Comparison of ENCODE assay signal across 15 cellular contexts in genomic region chr7:56538541-56539429, GRCh38.
"Had no signal": no experiment of that assay in that cellular context is flagged by ENCODE, and none has a peak within 500 bp of the region (broad histone marks: within the 10 kb centered on the region; RNA-seq: fewer than 3 reads in every experiment).

No MANE protein-coding gene starts in this region.

- H3K9me3 ChIP-seq: thyroid gland had no signal

- H3K36me3 ChIP-seq: heart left ventricle, neutrophil, right atrium auricular region, sigmoid colon, stomach, thyroid gland had no signal

- H3K27ac Mint-ChIP-seq: naive thymus-derived CD8-positive, alpha-beta T cell had no signal

- H3K4me3 ChIP-seq: coronary artery, mucosa of descending colon, skin epidermis, thyroid gland had no signal

- H3K4me3 Mint-ChIP-seq: naive thymus-derived CD8-positive, alpha-beta T cell had no signal

- DNase-seq: effector CD4-positive, alpha-beta T cell; kidney glomerular epithelial cell; mucosa of descending colon; naive thymus-derived CD8-positive, alpha-beta T cell; sigmoid colon; stimulated activated CD4-positive, alpha-beta T cell treated with anti-CD3 and anti-CD28 coated beads, Interleukin-2, amount 100 ng/mL, for 24 hours; stimulated activated CD4-positive, alpha-beta T cell treated with anti-CD3 and anti-CD28 coated beads, Interleukin-4, amount 100 ng/mL, for 4 hours; stimulated activated naive CD4-positive, alpha-beta T cell; stomach had no signal

- ATAC-seq: mucosa of descending colon; naive thymus-derived CD8-positive, alpha-beta T cell had no signal

- H3K27me3 ChIP-seq: heart left ventricle, neutrophil, right atrium auricular region, sigmoid colon, thyroid gland had no signal

- H3K27ac ChIP-seq: coronary artery, heart left ventricle, neutrophil, right atrium auricular region, skin epidermis, stomach, thyroid gland had no signal

- H3K4me1 ChIP-seq: heart left ventricle, right atrium auricular region, sigmoid colon, stomach, thyroid gland had no signal
